In genomic region chr6:26199057-26199772, GRCh38 we compare ENCODE assay signal across 1 cellular context.
TF ChIP-seq lines count a peak whose summit lies in the region.

No MANE protein-coding gene starts in this region.

TF ChIP-seq in K562, 482 proteins besides CTCF, POLR2A, EP300 and RAD21 (continued from another document and continues in another):
- TF ChIP-seq, protein P1, sequence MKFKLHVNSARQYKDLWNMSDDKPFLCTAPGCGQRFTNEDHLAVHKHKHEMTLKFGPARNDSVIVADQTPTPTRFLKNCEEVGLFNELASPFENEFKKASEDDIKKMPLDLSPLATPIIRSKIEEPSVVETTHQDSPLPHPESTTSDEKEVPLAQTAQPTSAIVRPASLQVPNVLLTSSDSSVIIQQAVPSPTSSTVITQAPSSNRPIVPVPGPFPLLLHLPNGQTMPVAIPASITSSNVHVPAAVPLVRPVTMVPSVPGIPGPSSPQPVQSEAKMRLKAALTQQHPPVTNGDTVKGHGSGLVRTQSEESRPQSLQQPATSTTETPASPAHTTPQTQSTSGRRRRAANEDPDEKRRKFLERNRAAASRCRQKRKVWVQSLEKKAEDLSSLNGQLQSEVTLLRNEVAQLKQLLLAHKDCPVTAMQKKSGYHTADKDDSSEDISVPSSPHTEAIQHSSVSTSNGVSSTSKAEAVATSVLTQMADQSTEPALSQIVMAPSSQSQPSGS (CRISPR knock-in tag; IDR thresholded peaks at IDR 0.05) = no peak
- no peak for TF ChIP-seq PHB2 (IDR thresholded peaks at IDR 0.05; ENCODE audit: low read depth)
- TF ChIP-seq, protein P2, sequence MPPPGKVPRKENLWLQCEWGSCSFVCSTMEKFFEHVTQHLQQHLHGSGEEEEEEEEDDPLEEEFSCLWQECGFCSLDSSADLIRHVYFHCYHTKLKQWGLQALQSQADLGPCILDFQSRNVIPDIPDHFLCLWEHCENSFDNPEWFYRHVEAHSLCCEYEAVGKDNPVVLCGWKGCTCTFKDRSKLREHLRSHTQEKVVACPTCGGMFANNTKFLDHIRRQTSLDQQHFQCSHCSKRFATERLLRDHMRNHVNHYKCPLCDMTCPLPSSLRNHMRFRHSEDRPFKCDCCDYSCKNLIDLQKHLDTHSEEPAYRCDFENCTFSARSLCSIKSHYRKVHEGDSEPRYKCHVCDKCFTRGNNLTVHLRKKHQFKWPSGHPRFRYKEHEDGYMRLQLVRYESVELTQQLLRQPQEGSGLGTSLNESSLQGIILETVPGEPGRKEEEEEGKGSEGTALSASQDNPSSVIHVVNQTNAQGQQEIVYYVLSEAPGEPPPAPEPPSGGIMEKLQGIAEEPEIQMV (tag; conservative IDR thresholded peaks at IDR 0.05; ENCODE audit: low read depth) = no peak
- TF ChIP-seq NCOR1 (IDR thresholded peaks at IDR 0.05) = peak; percentile 64
- TF ChIP-seq TAF7 (tag; IDR thresholded peaks at IDR 0.05) = peak; percentile 81
- 0 out of 2 replicates have a peak, but pooled peaks have one; percentile 45 for TF ChIP-seq SIN3B (IDR thresholded peaks at IDR 0.05; ENCODE audit: low read depth)
- TF ChIP-seq ZNF41 (CRISPR knock-in tag; conservative IDR thresholded peaks at IDR 0.05) = no peak
- no peak; the same call in 1 of the 2 replicates for TF ChIP-seq ARID1B (IDR thresholded peaks at IDR 0.05)
- no peak for TF ChIP-seq ZNF77 (CRISPR knock-in tag; IDR thresholded peaks at IDR 0.05)
- TF ChIP-seq SRSF7 (optimal IDR thresholded peaks at IDR 0.05; ENCODE audit: low read depth, low read length) = no peak
- no peak for TF ChIP-seq NFIX (CRISPR knock-in tag; IDR thresholded peaks at IDR 0.05; ENCODE audit: low read depth)
- TF ChIP-seq ZNF780A (CRISPR knock-in tag; IDR thresholded peaks at IDR 0.05) = no peak
- TF ChIP-seq ZNF12 (CRISPR knock-in tag; IDR thresholded peaks at IDR 0.05) = 0 out of 2 replicates have a peak, but pooled peaks have one; percentile 41
- no peak for TF ChIP-seq ZNF586 (CRISPR knock-in tag; conservative IDR thresholded peaks at IDR 0.05)
- TF ChIP-seq MYBL2 (IDR thresholded peaks at IDR 0.05; ENCODE audit: low read depth) = no peak
- TF ChIP-seq MYBL2 (CRISPR knock-in tag; IDR thresholded peaks at IDR 0.05; ENCODE audit: borderline replicate concordance) = no peak
- TF ChIP-seq ZNF3 (CRISPR knock-in tag; IDR thresholded peaks at IDR 0.05) = no peak
- peak; percentile 92 for TF ChIP-seq GTF2A2 (tag; IDR thresholded peaks at IDR 0.05)
- TF ChIP-seq PBX2 (CRISPR knock-in tag; IDR thresholded peaks at IDR 0.05; ENCODE audit: low read depth) = no peak
- no peak for TF ChIP-seq PBX2 (tag; conservative IDR thresholded peaks at IDR 0.05; ENCODE audit: low read depth)
- TF ChIP-seq ILK (tag; IDR thresholded peaks at IDR 0.05; ENCODE audit: borderline replicate concordance, low read depth) = no peak
- peak; percentile 96 for TF ChIP-seq SMAD1 (IDR thresholded peaks at IDR 0.05; ENCODE audit: low read depth, low read length, partially characterized antibody)
- TF ChIP-seq ZNF644 (tag; IDR thresholded peaks at IDR 0.05; ENCODE audit: low read depth) = no peak
- peak; percentile 87; the same call in 1 of the 2 replicates for TF ChIP-seq CGGBP1 (CRISPR knock-in tag; IDR thresholded peaks at IDR 0.05)
- TF ChIP-seq HDAC2 (IDR thresholded peaks at IDR 0.05) = 0 out of 2 replicates have a peak, but pooled peaks have one; percentile 6
- no peak; the same call in 1 of the 2 replicates for TF ChIP-seq USF1 (CRISPR knock-in tag; IDR thresholded peaks at IDR 0.05)
- no peak for TF ChIP-seq ESRRB (CRISPR knock-in tag; IDR thresholded peaks at IDR 0.05; ENCODE audit: borderline replicate concordance)
- no peak for TF ChIP-seq ZNF445 (CRISPR knock-in tag; IDR thresholded peaks at IDR 0.05; ENCODE audit: low read depth)
- no peak for TF ChIP-seq MCM2 (IDR thresholded peaks at IDR 0.05; ENCODE audit: low read depth)
- TF ChIP-seq LARP7 (IDR thresholded peaks at IDR 0.05) = no peak
- no peak for TF ChIP-seq ADNP (tag; IDR thresholded peaks at IDR 0.05)
- TF ChIP-seq ZFPM2 (CRISPR knock-in tag; IDR thresholded peaks at IDR 0.05) = no peak
- TF ChIP-seq, protein P3, sequence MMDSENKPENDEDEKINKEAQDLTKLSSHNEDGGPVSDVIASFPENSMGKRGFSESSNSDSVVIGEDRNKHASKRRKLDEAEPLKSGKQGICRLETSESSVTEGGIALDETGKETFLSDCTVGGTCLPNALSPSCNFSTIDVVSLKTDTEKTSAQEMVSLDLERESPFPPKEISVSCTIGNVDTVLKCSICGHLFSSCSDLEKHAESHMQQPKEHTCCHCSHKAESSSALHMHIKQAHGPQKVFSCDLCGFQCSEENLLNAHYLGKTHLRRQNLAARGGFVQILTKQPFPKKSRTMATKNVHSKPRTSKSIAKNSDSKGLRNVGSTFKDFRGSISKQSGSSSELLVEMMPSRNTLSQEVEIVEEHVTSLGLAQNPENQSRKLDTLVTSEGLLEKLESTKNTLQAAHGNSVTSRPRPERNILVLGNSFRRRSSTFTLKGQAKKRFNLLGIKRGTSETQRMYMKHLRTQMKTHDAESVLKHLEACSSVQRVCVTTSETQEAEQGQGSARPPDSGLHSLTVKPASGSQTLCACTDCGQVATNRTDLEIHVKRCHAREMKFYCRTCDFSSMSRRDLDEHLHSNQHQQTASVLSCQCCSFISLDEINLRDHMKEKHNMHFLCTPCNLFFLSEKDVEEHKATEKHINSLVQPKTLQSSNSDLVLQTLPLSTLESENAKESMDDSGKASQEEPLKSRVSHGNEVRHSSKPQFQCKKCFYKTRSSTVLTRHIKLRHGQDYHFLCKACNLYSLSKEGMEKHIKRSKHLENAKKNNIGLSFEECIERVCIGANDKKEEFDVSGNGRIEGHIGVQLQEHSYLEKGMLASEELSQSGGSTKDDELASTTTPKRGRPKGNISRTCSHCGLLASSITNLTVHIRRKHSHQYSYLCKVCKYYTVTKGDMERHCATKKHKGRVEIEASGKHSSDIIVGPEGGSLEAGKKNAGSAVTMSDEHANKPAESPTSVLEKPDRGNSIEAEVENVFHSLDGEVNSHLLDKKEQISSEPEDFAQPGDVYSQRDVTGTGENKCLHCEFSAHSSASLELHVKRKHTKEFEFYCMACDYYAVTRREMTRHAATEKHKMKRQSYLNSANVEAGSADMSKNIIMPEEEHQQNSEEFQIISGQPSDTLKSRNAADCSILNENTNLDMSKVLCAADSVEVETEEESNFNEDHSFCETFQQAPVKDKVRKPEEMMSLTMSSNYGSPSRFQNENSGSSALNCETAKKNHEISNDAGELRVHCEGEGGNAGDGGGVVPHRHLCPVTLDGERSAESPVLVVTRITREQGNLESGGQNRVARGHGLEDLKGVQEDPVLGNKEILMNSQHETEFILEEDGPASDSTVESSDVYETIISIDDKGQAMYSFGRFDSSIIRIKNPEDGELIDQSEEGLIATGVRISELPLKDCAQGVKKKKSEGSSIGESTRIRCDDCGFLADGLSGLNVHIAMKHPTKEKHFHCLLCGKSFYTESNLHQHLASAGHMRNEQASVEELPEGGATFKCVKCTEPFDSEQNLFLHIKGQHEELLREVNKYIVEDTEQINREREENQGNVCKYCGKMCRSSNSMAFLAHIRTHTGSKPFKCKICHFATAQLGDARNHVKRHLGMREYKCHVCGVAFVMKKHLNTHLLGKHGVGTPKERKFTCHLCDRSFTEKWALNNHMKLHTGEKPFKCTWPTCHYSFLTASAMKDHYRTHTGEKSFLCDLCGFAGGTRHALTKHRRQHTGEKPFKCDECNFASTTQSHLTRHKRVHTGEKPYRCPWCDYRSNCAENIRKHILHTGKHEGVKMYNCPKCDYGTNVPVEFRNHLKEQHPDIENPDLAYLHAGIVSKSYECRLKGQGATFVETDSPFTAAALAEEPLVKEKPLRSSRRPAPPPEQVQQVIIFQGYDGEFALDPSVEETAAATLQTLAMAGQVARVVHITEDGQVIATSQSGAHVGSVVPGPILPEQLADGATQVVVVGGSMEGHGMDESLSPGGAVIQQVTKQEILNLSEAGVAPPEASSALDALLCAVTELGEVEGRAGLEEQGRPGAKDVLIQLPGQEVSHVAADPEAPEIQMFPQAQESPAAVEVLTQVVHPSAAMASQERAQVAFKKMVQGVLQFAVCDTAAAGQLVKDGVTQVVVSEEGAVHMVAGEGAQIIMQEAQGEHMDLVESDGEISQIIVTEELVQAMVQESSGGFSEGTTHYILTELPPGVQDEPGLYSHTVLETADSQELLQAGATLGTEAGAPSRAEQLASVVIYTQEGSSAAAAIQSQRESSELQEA (IDR thresholded peaks at IDR 0.05; ENCODE audit: low read depth) = no peak
- TF ChIP-seq ZNF592 (IDR thresholded peaks at IDR 0.05) = peak; percentile 27; the same call in 1 of the 2 replicates
- TF ChIP-seq TCF15 (CRISPR knock-in tag; IDR thresholded peaks at IDR 0.05) = no peak
- no peak for TF ChIP-seq ZNF408 (CRISPR knock-in tag; IDR thresholded peaks at IDR 0.05; ENCODE audit: low read depth)
- TF ChIP-seq MXI1 (IDR thresholded peaks at IDR 0.05; ENCODE audit: low read depth, low read length) = peak; percentile 13
- no peak for TF ChIP-seq U2AF2 (optimal IDR thresholded peaks at IDR 0.05; ENCODE audit: low read depth, low read length)
- peak; percentile 25; the same call in 1 of the 2 replicates for TF ChIP-seq MYNN (IDR thresholded peaks at IDR 0.05)
- no peak for TF ChIP-seq MYNN (CRISPR knock-in tag; IDR thresholded peaks at IDR 0.05)
- no peak for TF ChIP-seq ZNF175 (CRISPR knock-in tag; IDR thresholded peaks at IDR 0.05; ENCODE audit: low read depth)
- TF ChIP-seq CBX1 (IDR thresholded peaks at IDR 0.05; ENCODE audit: low read depth) = peak; percentile 53; the same call in 1 of the 2 replicates
- no peak for TF ChIP-seq IRF2 (CRISPR knock-in tag; IDR thresholded peaks at IDR 0.05)
- TF ChIP-seq DMBX1 (CRISPR knock-in tag; IDR thresholded peaks at IDR 0.05; ENCODE audit: borderline replicate concordance) = 0 out of 2 replicates have a peak, but pooled peaks have one; percentile 22
- no peak for TF ChIP-seq MEIS2 (IDR thresholded peaks at IDR 0.05; ENCODE audit: partially characterized antibody)
- TF ChIP-seq PHF8 (IDR thresholded peaks at IDR 0.05; ENCODE audit: borderline replicate concordance, low read length) = peak; percentile 77
- 0 out of 2 replicates have a peak, but pooled peaks have one; percentile 28 for TF ChIP-seq NCOA1 (IDR thresholded peaks at IDR 0.05; ENCODE audit: low read depth)
